1 cellular context compared by ENCODE assay signal in the genomic region with DNA sequence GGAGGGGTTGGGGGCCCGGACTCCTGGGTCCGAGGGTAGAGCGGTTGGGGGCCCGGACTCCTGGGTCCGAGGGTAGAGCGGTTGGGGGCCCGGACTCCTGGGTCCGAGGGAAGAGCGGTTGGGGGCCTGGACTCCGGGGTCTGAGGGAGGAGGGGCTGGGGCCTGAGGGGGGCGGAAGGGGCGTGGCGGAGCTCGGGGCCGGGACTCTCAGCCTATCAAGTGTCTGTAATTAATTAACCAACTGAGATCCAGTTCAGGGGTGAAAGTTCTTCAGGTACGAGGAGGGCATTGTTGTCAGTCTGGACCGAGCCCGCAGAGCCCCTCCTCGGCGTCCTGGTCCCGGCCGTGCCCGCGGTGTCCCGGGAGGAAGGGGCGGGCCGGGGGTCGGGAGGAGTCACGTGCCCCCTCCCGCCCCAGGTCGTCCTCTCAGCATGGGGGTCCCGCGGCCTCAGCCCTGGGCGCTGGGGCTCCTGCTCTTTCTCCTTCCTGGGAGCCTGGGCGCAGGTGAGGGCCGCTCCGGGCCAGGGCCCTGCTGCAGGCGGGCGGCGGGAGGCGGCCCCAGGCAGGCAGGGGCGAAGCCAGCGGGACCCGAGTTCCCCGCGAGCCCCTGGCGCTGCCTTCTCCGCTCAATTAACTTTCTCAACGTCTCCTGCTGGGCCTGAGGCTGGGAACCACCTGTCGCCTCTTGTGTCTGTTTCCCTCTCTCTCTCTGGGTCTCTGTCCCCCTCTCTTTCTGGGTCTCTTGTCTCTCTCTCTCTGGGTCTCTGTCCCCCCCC.
A peak's percentile ranks its signal among the peaks of the same experiment; 100 is the strongest.
TF ChIP-seq lines count a peak whose summit lies in the region.

No MANE protein-coding gene starts in this region.

TF ChIP-seq in HepG2, 621 proteins besides CTCF, POLR2A, EP300 and RAD21 (continued from another document and continues in another):
- TF ChIP-seq MXD3 (CRISPR knock-in tag; IDR thresholded peaks at IDR 0.05) (peak; percentile 88), DMAP1 (CRISPR knock-in tag; IDR thresholded peaks at IDR 0.05) (peak; percentile 66; the same call in 1 of the 2 replicates), BORCS8-MEF2B (CRISPR knock-in tag; IDR thresholded peaks at IDR 0.05) (peak; percentile 56; the same call in 1 of the 2 replicates), ZGPAT (CRISPR knock-in tag; IDR thresholded peaks at IDR 0.05) (peak; percentile 83), MAFG (CRISPR knock-in tag; IDR thresholded peaks at IDR 0.05) (no peak), CEBPG (CRISPR knock-in tag; IDR thresholded peaks at IDR 0.05) (no peak), ZC3H13 (CRISPR knock-in tag; IDR thresholded peaks at IDR 0.05) (no peak), MTERF4 (CRISPR knock-in tag; IDR thresholded peaks at IDR 0.05) (no peak), RARA (CRISPR knock-in tag; IDR thresholded peaks at IDR 0.05) (peak; percentile 51), FOXC1 (CRISPR knock-in tag; IDR thresholded peaks at IDR 0.05; ENCODE audit: borderline replicate concordance) (peak; percentile 55; the same call in 1 of the 2 replicates), RBFOX2 (IDR thresholded peaks at IDR 0.05; ENCODE audit: low read depth, low read length) (peak; percentile 95), ZNF335 (CRISPR knock-in tag; IDR thresholded peaks at IDR 0.05) (0 out of 2 replicates have a peak, but pooled peaks have one; percentile 12), ZNF264 (CRISPR knock-in tag; IDR thresholded peaks at IDR 0.05) (no peak), JARID2 (CRISPR knock-in tag; IDR thresholded peaks at IDR 0.05; ENCODE audit: insufficient replicate concordance) (no peak), SUZ12 (IDR thresholded peaks at IDR 0.05; ENCODE audit: low read depth, low read length) (no peak), GTF2F1 (IDR thresholded peaks at IDR 0.05; ENCODE audit: low read length) (no peak), PITX1 (CRISPR knock-in tag; IDR thresholded peaks at IDR 0.05) (peak; percentile 68; the same call in 1 of the 2 replicates), CREB1 (IDR thresholded peaks at IDR 0.05) (no peak), CREB1 (CRISPR knock-in tag; IDR thresholded peaks at IDR 0.05) (no peak), KLF6 (CRISPR knock-in tag; IDR thresholded peaks at IDR 0.05) (peak; percentile 63), ZSCAN20 (CRISPR knock-in tag; IDR thresholded peaks at IDR 0.05; ENCODE audit: borderline replicate concordance) (peak; percentile 76; the same call in 1 of the 2 replicates), PBX2 (CRISPR knock-in tag; IDR thresholded peaks at IDR 0.05) (no peak), TAF1 (CRISPR knock-in tag; IDR thresholded peaks at IDR 0.05) (peak; percentile 87), ZNF468 (CRISPR knock-in tag; IDR thresholded peaks at IDR 0.05) (no peak), POLR2AphosphoS5 (IDR thresholded peaks at IDR 0.05; ENCODE audit: low read depth, low read length) (peak; percentile 91), FOXA1 (IDR thresholded peaks at IDR 0.05) (no peak), FOXA1 (CRISPR knock-in tag; IDR thresholded peaks at IDR 0.05) (peak; percentile 19; the same call in 1 of the 2 replicates), ATF2 (CRISPR knock-in tag; IDR thresholded peaks at IDR 0.05) (no peak; the same call in 1 of the 2 replicates), DRAP1 (CRISPR knock-in tag; IDR thresholded peaks at IDR 0.05) (peak; percentile 76), TOE1 (CRISPR knock-in tag; IDR thresholded peaks at IDR 0.05) (no peak), MEIS2 (CRISPR knock-in tag; IDR thresholded peaks at IDR 0.05) (peak; percentile 45; the same call in 1 of the 2 replicates), GABPB1 (CRISPR knock-in tag; IDR thresholded peaks at IDR 0.05) (peak; percentile 76), NFE2L2 (IDR thresholded peaks at IDR 0.05; ENCODE audit: low read length) (no peak), SCMH1 (CRISPR knock-in tag; IDR thresholded peaks at IDR 0.05; ENCODE audit: borderline replicate concordance) (no peak), KDM5B (CRISPR knock-in tag; IDR thresholded peaks at IDR 0.05; ENCODE audit: borderline replicate concordance) (peak; percentile 57; the same call in 1 of the 2 replicates), ZNF737 (CRISPR knock-in tag; IDR thresholded peaks at IDR 0.05; ENCODE audit: borderline replicate concordance) (no peak), FOXA3 (CRISPR knock-in tag; IDR thresholded peaks at IDR 0.05) (peak; percentile 44; the same call in 1 of the 2 replicates), ATF3 (CRISPR knock-in tag; IDR thresholded peaks at IDR 0.05) (0 out of 2 replicates have a peak, but pooled peaks have one; percentile 44), BHLHE40 (IDR thresholded peaks at IDR 0.05; ENCODE audit: low read length) (peak; percentile 52; the same call in 1 of the 2 replicates), GLI4 (CRISPR knock-in tag; IDR thresholded peaks at IDR 0.05; ENCODE audit: borderline replicate concordance) (no peak), ZBTB20 (CRISPR knock-in tag; IDR thresholded peaks at IDR 0.05; ENCODE audit: borderline replicate concordance, low read depth) (peak; percentile 35; the same call in 1 of the 2 replicates), TCF7L2 (IDR thresholded peaks at IDR 0.05; ENCODE audit: low read depth, low read length) (no peak), ZEB1 (IDR thresholded peaks at IDR 0.05; ENCODE audit: insufficient replicate concordance, low read depth) (peak; percentile 74), KMT2A (CRISPR knock-in tag; IDR thresholded peaks at IDR 0.05) (peak; percentile 54; the same call in 1 of the 2 replicates), DPF2 (CRISPR knock-in tag; IDR thresholded peaks at IDR 0.05; ENCODE audit: borderline replicate concordance, low read depth) (no peak)
- TF ChIP-seq, protein P1, sequence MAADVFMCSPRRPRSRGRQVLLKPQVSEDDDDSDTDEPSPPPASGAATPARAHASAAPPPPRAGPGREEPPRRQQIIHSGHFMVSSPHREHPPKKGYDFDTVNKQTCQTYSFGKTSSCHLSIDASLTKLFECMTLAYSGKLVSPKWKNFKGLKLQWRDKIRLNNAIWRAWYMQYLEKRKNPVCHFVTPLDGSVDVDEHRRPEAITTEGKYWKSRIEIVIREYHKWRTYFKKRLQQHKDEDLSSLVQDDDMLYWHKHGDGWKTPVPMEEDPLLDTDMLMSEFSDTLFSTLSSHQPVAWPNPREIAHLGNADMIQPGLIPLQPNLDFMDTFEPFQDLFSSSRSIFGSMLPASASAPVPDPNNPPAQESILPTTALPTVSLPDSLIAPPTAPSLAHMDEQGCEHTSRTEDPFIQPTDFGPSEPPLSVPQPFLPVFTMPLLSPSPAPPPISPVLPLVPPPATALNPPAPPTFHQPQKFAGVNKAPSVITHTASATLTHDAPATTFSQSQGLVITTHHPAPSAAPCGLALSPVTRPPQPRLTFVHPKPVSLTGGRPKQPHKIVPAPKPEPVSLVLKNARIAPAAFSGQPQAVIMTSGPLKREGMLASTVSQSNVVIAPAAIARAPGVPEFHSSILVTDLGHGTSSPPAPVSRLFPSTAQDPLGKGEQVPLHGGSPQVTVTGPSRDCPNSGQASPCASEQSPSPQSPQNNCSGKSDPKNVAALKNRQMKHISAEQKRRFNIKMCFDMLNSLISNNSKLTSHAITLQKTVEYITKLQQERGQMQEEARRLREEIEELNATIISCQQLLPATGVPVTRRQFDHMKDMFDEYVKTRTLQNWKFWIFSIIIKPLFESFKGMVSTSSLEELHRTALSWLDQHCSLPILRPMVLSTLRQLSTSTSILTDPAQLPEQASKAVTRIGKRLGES (CRISPR knock-in tag; IDR thresholded peaks at IDR 0.05; ENCODE audit: borderline replicate concordance): no peak
- TF ChIP-seq, protein P2, sequence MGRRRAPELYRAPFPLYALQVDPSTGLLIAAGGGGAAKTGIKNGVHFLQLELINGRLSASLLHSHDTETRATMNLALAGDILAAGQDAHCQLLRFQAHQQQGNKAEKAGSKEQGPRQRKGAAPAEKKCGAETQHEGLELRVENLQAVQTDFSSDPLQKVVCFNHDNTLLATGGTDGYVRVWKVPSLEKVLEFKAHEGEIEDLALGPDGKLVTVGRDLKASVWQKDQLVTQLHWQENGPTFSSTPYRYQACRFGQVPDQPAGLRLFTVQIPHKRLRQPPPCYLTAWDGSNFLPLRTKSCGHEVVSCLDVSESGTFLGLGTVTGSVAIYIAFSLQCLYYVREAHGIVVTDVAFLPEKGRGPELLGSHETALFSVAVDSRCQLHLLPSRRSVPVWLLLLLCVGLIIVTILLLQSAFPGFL (CRISPR knock-in tag; IDR thresholded peaks at IDR 0.05): no peak
- TF ChIP-seq, protein P3, sequence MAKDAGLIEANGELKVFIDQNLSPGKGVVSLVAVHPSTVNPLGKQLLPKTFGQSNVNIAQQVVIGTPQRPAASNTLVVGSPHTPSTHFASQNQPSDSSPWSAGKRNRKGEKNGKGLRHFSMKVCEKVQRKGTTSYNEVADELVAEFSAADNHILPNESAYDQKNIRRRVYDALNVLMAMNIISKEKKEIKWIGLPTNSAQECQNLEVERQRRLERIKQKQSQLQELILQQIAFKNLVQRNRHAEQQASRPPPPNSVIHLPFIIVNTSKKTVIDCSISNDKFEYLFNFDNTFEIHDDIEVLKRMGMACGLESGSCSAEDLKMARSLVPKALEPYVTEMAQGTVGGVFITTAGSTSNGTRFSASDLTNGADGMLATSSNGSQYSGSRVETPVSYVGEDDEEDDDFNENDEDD (CRISPR knock-in tag; IDR thresholded peaks at IDR 0.05; ENCODE audit: borderline replicate concordance): peak; percentile 45; the same call in 1 of the 2 replicates
- TF ChIP-seq, protein P4, sequence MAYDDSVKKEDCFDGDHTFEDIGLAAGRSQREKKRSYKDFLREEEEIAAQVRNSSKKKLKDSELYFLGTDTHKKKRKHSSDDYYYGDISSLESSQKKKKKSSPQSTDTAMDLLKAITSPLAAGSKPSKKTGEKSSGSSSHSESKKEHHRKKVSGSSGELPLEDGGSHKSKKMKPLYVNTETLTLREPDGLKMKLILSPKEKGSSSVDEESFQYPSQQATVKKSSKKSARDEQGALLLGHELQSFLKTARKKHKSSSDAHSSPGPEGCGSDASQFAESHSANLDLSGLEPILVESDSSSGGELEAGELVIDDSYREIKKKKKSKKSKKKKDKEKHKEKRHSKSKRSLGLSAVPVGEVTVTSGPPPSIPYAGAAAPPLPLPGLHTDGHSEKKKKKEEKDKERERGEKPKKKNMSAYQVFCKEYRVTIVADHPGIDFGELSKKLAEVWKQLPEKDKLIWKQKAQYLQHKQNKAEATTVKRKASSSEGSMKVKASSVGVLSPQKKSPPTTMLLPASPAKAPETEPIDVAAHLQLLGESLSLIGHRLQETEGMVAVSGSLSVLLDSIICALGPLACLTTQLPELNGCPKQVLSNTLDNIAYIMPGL (CRISPR knock-in tag; IDR thresholded peaks at IDR 0.05; ENCODE audit: borderline replicate concordance in 1 of 2, low read depth in 1 of 2): peak; percentile 21 to 54; a peak in 1 of 4 replicates
